ENCODE assay signal across 21 cellular contexts in genomic region chr16:68455631-68456030, GRCh38. TPM values are rescaled to one million over a fixed set of nuclear protein-coding genes. Genes with fewer than 3 reads are reported as not detected.
"Had no signal": no experiment of that assay in that cellular context is flagged by ENCODE, and none has a peak within 500 bp of the region (broad histone marks: within the 10 kb centered on the region; RNA-seq: fewer than 3 reads in every experiment).

No MANE protein-coding gene starts in this region.

- DNase-seq: KBM-7, NCI-H1092, NCI-H1436, NCI-H187, NCI-H2029, NCI-H2081 treated with DMSO at 0.1 percent for 48 hours, NCI-H2171, NCI-H226, NCI-H446, NCI-H510A, NCI-H524 treated with DMSO at 0.1 percent for 48 hours, NCI-H69, NCI-H774, Right ventricle myocardium superior, RPMI8226, SIG-M5 had no signal

- H3K27ac Mint-ChIP-seq: IgD-negative memory B cell had no signal

- FAIRE-seq: RCC 7860 had no signal

- H3K4me3 Mint-ChIP-seq: IgD-negative memory B cell had no signal

- H3K9me3 Mint-ChIP-seq: IgD-negative memory B cell had no signal

- H3K36me3 ChIP-seq: SJSA1 had no signal

- H3K27ac ChIP-seq: SJSA1, SK-N-MC had no signal

- H3K9me3 ChIP-seq: SJSA1 had no signal

- H3K4me3 ChIP-seq: SJSA1, SK-N-MC had no signal

- H3K27me3 ChIP-seq: SJSA1 had no signal

RNA-seq across cellular contexts. Expression of gene SMPD3, which starts 7.3 kb away (rescaled TPM):
- total RNA-seq: MCF 10A had no signal
